ENCODE assay signal across 18 cellular contexts in the genomic region with DNA sequence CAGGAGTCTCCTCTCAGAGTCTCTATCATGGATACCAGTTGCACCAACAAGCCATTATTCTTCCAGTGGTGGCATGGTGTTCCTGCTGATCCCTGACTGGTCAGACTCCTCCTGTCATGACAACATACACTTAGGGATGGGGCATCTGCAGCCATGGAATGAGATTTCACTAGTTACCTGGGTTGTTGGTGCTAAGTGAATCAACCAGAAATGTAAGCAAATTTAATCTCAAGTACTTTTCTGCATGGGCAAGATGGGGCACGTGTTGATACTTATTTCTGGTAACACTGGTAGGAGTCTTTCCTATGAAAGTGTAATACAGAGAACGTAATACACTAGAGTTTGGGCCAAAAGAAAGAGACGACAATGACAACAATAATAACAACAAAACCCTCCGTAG.
DNase-seq lines count a peak whose midpoint lies in the region; ATAC-seq, FAIRE-seq and TF ChIP-seq lines count a peak whose summit lies in the region.
"Had no signal": no experiment of that assay in that cellular context is flagged by ENCODE, and none has a peak within 500 bp of the region (broad histone marks: within the 10 kb centered on the region; RNA-seq: fewer than 3 reads in every experiment).

No MANE protein-coding gene starts in this region.

- H3K36me3 Mint-ChIP-seq in activated naive CD4-positive, alpha-beta T cell treated with anti-CD3 and anti-CD28 coated beads, Interleukin-2, amount 10 ng/mL, durations not matched to agents 7 days and 5 days = peaks cover 22% of the 10 kb centered on the region
- H3K36me3 Mint-ChIP-seq in activated naive CD4-positive, alpha-beta T cell treated with anti-CD3 and anti-CD28 coated beads, Interleukin-2, amount 50 U/mL, for 72 hours = peaks cover 9 to 73% of the 10 kb centered on the region in 2 donors
- H3K36me3 Mint-ChIP-seq in H9 (ENCODE audit: insufficient read depth in 1 of 3, low read depth in 3 of 3) = peaks cover 0 to 6% (median 6%) of the 10 kb centered on the region in 3 experiments; a peak in 4 of 7 replicates

- peaks cover 48% of the 10 kb centered on the region for H3K4me1 Mint-ChIP-seq in activated naive CD4-positive, alpha-beta T cell treated with anti-CD3 and anti-CD28 coated beads, Interleukin-2, amount 10 ng/mL, durations not matched to agents 7 days and 5 days
- H3K4me1 Mint-ChIP-seq in H9 = peaks cover 51 to 60% of the 10 kb centered on the region in 2 experiments

- no peak for TF ChIP-seq CTCF in H9 (conservative IDR thresholded peaks at IDR 0.05)

- H3K23ac ChIP-seq in H9 (ENCODE audit: insufficient read length, low read depth, low read length) = no peak overlapping the region

- H3K9ac ChIP-seq in H9 (ENCODE audit: extremely low read depth, insufficient read length, low read length) = no peak overlapping the region
- H3K9ac ChIP-seq: KMS-11 had no signal

- H3K4me2 ChIP-seq in H9 (ENCODE audit: insufficient read depth, insufficient read length, low read length) = no peak overlapping the region
- H3K4me2 ChIP-seq: KMS-11, PC-9 had no signal

- peaks cover 12% of the 10 kb centered on the region; the same call in 1 of the 2 replicates for H3K4me1 ChIP-seq in H9 (ENCODE audit: insufficient read depth, low read length)

- no peak overlapping the region for H3K56ac ChIP-seq in H9 (ENCODE audit: insufficient read length, low read depth, low read length)

- no peaks in the 10 kb centered on the region for H3K23me2 ChIP-seq in H9 (ENCODE audit: insufficient read length, low read depth, low read length, poor library complexity, severe bottlenecking)

- no peaks in the 10 kb centered on the region for H3K79me1 ChIP-seq in H9 (ENCODE audit: insufficient read depth, low read depth, low read length, poor library complexity, severe bottlenecking)

- H3K4ac ChIP-seq in H9 (ENCODE audit: low read depth, low read length) = no peak overlapping the region

- ATAC-seq in activated naive CD4-positive, alpha-beta T cell treated with anti-CD3 and anti-CD28 coated beads, Interleukin-2, amount 50 U/mL, for 72 hours = no peak
- ATAC-seq in esophagus mucosa = peak; percentile 46
- ATAC-seq: SK-N-SH treated with all-trans-retinoic acid at 6 μM for 48 hours had no signal

- H3K27me3 ChIP-seq in H9 (ENCODE audit: insufficient read depth, low read length) = no peaks in the 10 kb centered on the region

- peaks cover 20% of the 10 kb centered on the region for H3K9me3 Mint-ChIP-seq in activated naive CD4-positive, alpha-beta T cell treated with anti-CD3 and anti-CD28 coated beads, Interleukin-2, amount 10 ng/mL, durations not matched to agents 7 days and 5 days
- H3K9me3 Mint-ChIP-seq in activated naive CD4-positive, alpha-beta T cell treated with anti-CD3 and anti-CD28 coated beads, Interleukin-2, amount 50 U/mL, for 72 hours = peaks cover 7 to 34% of the 10 kb centered on the region in 2 donors
- H3K9me3 Mint-ChIP-seq in H9 = no peaks in the 10 kb centered on the region

- H3K79me2 ChIP-seq in H9 (ENCODE audit: insufficient read depth, low read length) = no peaks in the 10 kb centered on the region

- H4K20me1 ChIP-seq in H9 (ENCODE audit: control insufficient read depth, insufficient read depth, insufficient read length) = no peaks in the 10 kb centered on the region

- FAIRE-seq in GM12891 (lab: Jason Lieb, UNC) = no peak

- no peak overlapping the region for H2BK15ac ChIP-seq in H9 (ENCODE audit: low read depth, low read length)

- no peak overlapping the region for H3K27ac ChIP-seq in H9 (ENCODE audit: insufficient read length, low read depth, low read length)
- H3K27ac ChIP-seq: KMS-11, PC-9, RWPE1 had no signal

- DNase-seq in activated naive CD4-positive, alpha-beta T cell treated with anti-CD3 and anti-CD28 coated beads, Interleukin-2, amount 10 ng/mL, durations not matched to agents 7 days and 5 days = no peak
- no peak for DNase-seq in activated naive CD4-positive, alpha-beta T cell treated with anti-CD3 and anti-CD28 coated beads, Interleukin-2, amount 50 U/mL, for 72 hours (ENCODE audit: low spot score in 2 of 2)
- no peak for DNase-seq in H9
- DNase-seq in COLO668 (lab: John Stamatoyannopoulos, UW; ENCODE audit: unreplicated experiment) = no peak
- DNase-seq in hippocampal formation (lab: John Stamatoyannopoulos, UW) = no peak
- DNase-seq in GM12891 (ENCODE audit: insufficient read length, low spot score) = no peak
- DNase-seq: C1 segment of cervical spinal cord, DND-41, H7, NCI-H146, NCI-H2029 treated with DMSO at 0.1 percent for 48 hours, NCI-H524 treated with DMSO at 0.1 percent for 48 hours, PC-9, SIG-M5 had no signal

- H3K9me3 ChIP-seq in H9 (ENCODE audit: control insufficient read depth, low read depth, low read length) = no peaks in the 10 kb centered on the region

- H4K5ac ChIP-seq in H9 (ENCODE audit: insufficient read length, low read depth, low read length) = no peak overlapping the region

- no peak for TF ChIP-seq POLR2A in GM12891 (IDR thresholded peaks at IDR 0.05; ENCODE audit: low read depth, low read length)

- no peaks in the 10 kb centered on the region for H3K27me3 Mint-ChIP-seq in activated naive CD4-positive, alpha-beta T cell treated with anti-CD3 and anti-CD28 coated beads, Interleukin-2, amount 10 ng/mL, durations not matched to agents 7 days and 5 days
- H3K27me3 Mint-ChIP-seq in H9 (ENCODE audit: low read depth) = peaks cover 6% of the 10 kb centered on the region; the same call in 1 of the 2 replicates

- H2AK5ac ChIP-seq in H9 (ENCODE audit: insufficient read length, low read length) = no peak overlapping the region

- peak overlapping the region; percentile 19 for H4K91ac ChIP-seq in H9 (ENCODE audit: insufficient read length, low read depth, low read length)

- H3K27ac Mint-ChIP-seq in activated naive CD4-positive, alpha-beta T cell treated with anti-CD3 and anti-CD28 coated beads, Interleukin-2, amount 10 ng/mL, durations not matched to agents 7 days and 5 days = peak overlapping the region; percentile 49
- H3K27ac Mint-ChIP-seq in activated naive CD4-positive, alpha-beta T cell treated with anti-CD3 and anti-CD28 coated beads, Interleukin-2, amount 50 U/mL, for 72 hours = peak overlapping the region in 1 of 2 donors; percentile 88
- no peak overlapping the region for H3K27ac Mint-ChIP-seq in H9

- no peak overlapping the region for H3K14ac ChIP-seq in H9 (ENCODE audit: insufficient read depth, low read length)

- H2BK20ac ChIP-seq in H9 (ENCODE audit: low read depth, low read length, poor library complexity, severe bottlenecking) = no peak overlapping the region

- no peak overlapping the region for H3K18ac ChIP-seq in H9 (ENCODE audit: insufficient read length, low read depth, low read length)

- no peak overlapping the region for H3K4me3 Mint-ChIP-seq in activated naive CD4-positive, alpha-beta T cell treated with anti-CD3 and anti-CD28 coated beads, Interleukin-2, amount 10 ng/mL, durations not matched to agents 7 days and 5 days
- H3K4me3 Mint-ChIP-seq in H9 = no peak overlapping the region

- CTCF ChIA-PET in activated naive CD4-positive, alpha-beta T cell treated with anti-CD3 and anti-CD28 coated beads, Interleukin-2, amount 10 ng/mL, durations not matched to agents 7 days and 5 days (lab: Charles Lee) = no interaction called here

- H2BK5ac ChIP-seq in H9 (ENCODE audit: insufficient read length, low read length) = no peak overlapping the region

- no peak overlapping the region for H3T11ph ChIP-seq in H9 (ENCODE audit: low read length)

- H2BK120ac ChIP-seq in H9 (ENCODE audit: low read depth, low read length, poor library complexity, severe bottlenecking) = no peak overlapping the region

- H2BK12ac ChIP-seq in H9 (ENCODE audit: insufficient read length, low read depth, low read length) = no peak overlapping the region

- H4K8ac ChIP-seq in H9 (replicated peaks; ENCODE audit: insufficient read length, low read depth, low read length) = no peak overlapping the region

- H2AFZ ChIP-seq in H9 (ENCODE audit: low read length) = no peak overlapping the region
- H2AFZ ChIP-seq: PC-9 had no signal

- WGBS in H9 (ENCODE audit: extremely low coverage, insufficient read length, low lambda C conversion rate) = no CpG with 5 or more reads among the region's 4 CpGs

TF ChIP-seq in GM12891, 5 proteins besides CTCF, POLR2A, EP300 and RAD21:
- no peak for TF ChIP-seq PAX5 (IDR thresholded peaks at IDR 0.05; ENCODE audit: insufficient read depth, low read length, severe bottlenecking)
- TF ChIP-seq POLR2AphosphoS5 (IDR thresholded peaks at IDR 0.05; ENCODE audit: low read depth, low read length) = no peak
- no peak for TF ChIP-seq POU2F2 (IDR thresholded peaks at IDR 0.05; ENCODE audit: low read depth, low read length)
